ENCODE assay signal across 8 cellular contexts in the genomic region with DNA sequence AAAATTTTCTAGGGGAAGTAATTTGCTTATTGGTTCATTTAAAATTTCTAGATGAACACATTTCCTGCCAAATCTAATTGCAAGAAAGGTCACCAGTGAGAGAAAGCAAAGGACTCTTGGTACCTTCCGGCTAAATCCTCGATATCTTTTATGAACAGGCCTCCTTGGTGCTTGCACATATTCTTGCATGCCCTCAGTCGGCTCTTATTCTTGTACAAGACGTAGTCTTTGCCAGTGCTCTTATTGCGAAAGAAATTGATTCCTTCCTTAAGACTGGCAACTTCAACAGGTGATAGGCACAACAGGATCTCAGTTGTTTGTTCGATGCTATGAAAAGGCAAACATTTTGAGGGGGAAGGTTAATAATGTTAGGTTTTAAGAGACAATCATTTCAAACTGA.
DNase-seq lines count a peak whose midpoint lies in the region; ATAC-seq and TF ChIP-seq lines count a peak whose summit lies in the region.

No MANE protein-coding gene starts in this region.

- H3K27me3 Mint-ChIP-seq in MCF 10A (ENCODE audit: insufficient read depth, unreplicated experiment), result no peaks in the 10 kb centered on the region

- H3K27ac Mint-ChIP-seq in MCF 10A (ENCODE audit: low read depth, unreplicated experiment), result peak overlapping the region; percentile 92

- peak overlapping the region; percentile 25; the same call in 1 of the 2 replicates for H2AFZ ChIP-seq in MM.1S (ENCODE audit: low read length)

- H3K9me2 ChIP-seq in MM.1S (replicated peaks; ENCODE audit: insufficient read depth, low read length), result no peaks in the 10 kb centered on the region

- TF ChIP-seq CTCF in MM.1S (IDR thresholded peaks at IDR 0.05; ENCODE audit: low read length) (no peak), MCF 10A (IDR thresholded peaks at IDR 0.05; ENCODE audit: unreplicated experiment) (no peak)

- CTCF ChIA-PET in MCF 10A (lab: Yijun Ruan, JAX), result interaction anchor here (0.6 to 1.4 kb wide), 8 partner anchors 14 to 351 kb away, joined by 3 to 5 read pairs (median 3); no protein-coding TSS in a partner anchor

- peak overlapping the region; percentile 62 for H3K4me3 ChIP-seq in MM.1S (ENCODE audit: low read length)
- peak overlapping the region; percentile 69 to 83 for H3K4me3 ChIP-seq in mucosa of rectum (ENCODE audit: low read length in 2 of 2)

- POLR2A ChIA-PET in MCF 10A (lab: Yijun Ruan, JAX), result interaction anchor here (0.6 to 2.3 kb wide), 7 partner anchors 10 to 83 kb away, joined by 3 to 31 read pairs (median 11); no protein-coding TSS in a partner anchor

- ATAC-seq in HG03442 (IDR thresholded peaks at IDR 0.05; ENCODE audit: unreplicated experiment), result no peak

- H3K36me3 Mint-ChIP-seq in MCF 10A (ENCODE audit: insufficient read depth, unreplicated experiment), result peaks cover 6% of the 10 kb centered on the region

- peaks cover 26% of the 10 kb centered on the region for H3K4me1 Mint-ChIP-seq in MCF 10A (ENCODE audit: insufficient read depth, unreplicated experiment)

- peak overlapping the region; percentile 79 for H3K4me3 Mint-ChIP-seq in MCF 10A (ENCODE audit: unreplicated experiment)

- peaks cover 7% of the 10 kb centered on the region; the same call in 1 of the 2 replicates for H3K36me3 ChIP-seq in MM.1S (replicated peaks; ENCODE audit: insufficient read depth, low read length)
- peaks cover 0 to 2% of the 10 kb centered on the region in 2 donors for H3K36me3 ChIP-seq in mucosa of rectum (ENCODE audit: control insufficient read depth in 2 of 2, insufficient read depth in 2 of 2, low read length in 2 of 2)

- DNase-seq in AML-193 (lab: John Stamatoyannopoulos, UW) (peak; percentile 44 to 55), MM.1S (peak; percentile 29), MCF 10A (ENCODE audit: unreplicated experiment) (peak; percentile 39), NCI-H1436 treated with DMSO at 0.1 percent for 48 hours (lab: John Stamatoyannopoulos, UW) (no peak), iPS-NIHi11 (ENCODE audit: low spot score) (no peak)
- DNase-seq in activated CD8-positive, alpha-beta memory T cell treated with anti-CD3 and anti-CD28 coated beads, Interleukin-2, amount 50 U/mL, for 48 hours, result no peak

- no TSS peak for BruUV-seq in MCF 10A (replicated peaks; lab: Mats Ljungman, UMichigan)

- H3K27me3 ChIP-seq in MM.1S (replicated peaks; ENCODE audit: insufficient read depth, low read length), result no peaks in the 10 kb centered on the region
- no peaks in the 10 kb centered on the region for H3K27me3 ChIP-seq in mucosa of rectum (ENCODE audit: control insufficient read depth in 2 of 2, insufficient read depth in 2 of 2, low read length in 2 of 2)

- peak overlapping the region; percentile 75 for H3K4me2 ChIP-seq in MM.1S (ENCODE audit: low read depth, low read length)

- H3K9me3 ChIP-seq in MM.1S (replicated peaks; ENCODE audit: insufficient read depth, low read length) (no peaks in the 10 kb centered on the region), mucosa of rectum (ENCODE audit: control insufficient read depth in 2 of 2, low read length in 2 of 2) (no peaks in the 10 kb centered on the region)

- H3K27ac ChIP-seq in MM.1S (ENCODE audit: low read length) (peak overlapping the region; percentile 82), mucosa of rectum (ENCODE audit: low read depth in 2 of 2, low read length in 2 of 2) (peak overlapping the region; percentile 88 to 91)

- H3K9ac ChIP-seq in MM.1S (ENCODE audit: low read length), result peak overlapping the region; percentile 60
- peak overlapping the region; percentile 73 to 74 for H3K9ac ChIP-seq in mucosa of rectum (ENCODE audit: low read depth in 1 of 2, low read length in 2 of 2)

- H3F3A ChIP-seq in MM.1S (ENCODE audit: insufficient read depth, low read length), result peaks cover 30% of the 10 kb centered on the region

- peaks cover 7% of the 10 kb centered on the region for H3K9me3 Mint-ChIP-seq in MCF 10A (ENCODE audit: unreplicated experiment)

- H3K79me2 ChIP-seq in MM.1S (ENCODE audit: low read length), result peaks cover 71% of the 10 kb centered on the region

- H3K4me1 ChIP-seq in MM.1S (ENCODE audit: low read length), result peaks cover 12% of the 10 kb centered on the region
- H3K4me1 ChIP-seq in mucosa of rectum (ENCODE audit: control insufficient read depth in 2 of 2, insufficient read depth in 2 of 2, low read length in 2 of 2), result peaks cover 7 to 9% of the 10 kb centered on the region in 2 donors

- H4K20me1 ChIP-seq in MM.1S (ENCODE audit: insufficient read depth, low read length), result no peaks in the 10 kb centered on the region

- intact Hi-C loops in MCF 10A (cut with micrococcal nuclease), result loop anchor here (5.0 kb wide), 1 partner anchor 35 kb away; no protein-coding TSS in a partner anchor

Comparison
In these comparisons a context has a peak if more than half of its experiments do, and no peak if none do; other contexts are left out.
1. DNase-seq: peak in AML-193 (2 of 2), MM.1S (single experiment) and MCF 10A (single experiment); none in NCI-H1436 treated with DMSO at 0.1 percent for 48 hours (single experiment), iPS-NIHi11 (single experiment) and activated CD8-positive, alpha-beta memory T cell treated with anti-CD3 and anti-CD28 coated beads, Interleukin-2, amount 50 U/mL, for 48 hours (single experiment).